19 cellular contexts compared by ENCODE assay signal in genomic region chr15:84785053-84785452, GRCh38. TPM values are rescaled to one million over a fixed set of nuclear protein-coding genes. Genes with fewer than 3 reads are reported as not detected.
DNase-seq lines count a peak whose midpoint lies in the region; ATAC-seq and TF ChIP-seq lines count a peak whose summit lies in the region.
"Had no signal": no experiment of that assay in that cellular context is flagged by ENCODE, and none has a peak within 500 bp of the region (broad histone marks: within the 10 kb centered on the region; RNA-seq: fewer than 3 reads in every experiment).

No MANE protein-coding gene starts in this region.

- no peak for DNase-seq in activated CD4-positive, CD25-positive, alpha-beta regulatory T cell treated with anti-CD3 and anti-CD28 coated beads, Interleukin-2, amount 50 U/mL, for 72 hours
- DNase-seq in right atrium auricular region (ENCODE audit: low spot score) = no peak
- DNase-seq in stimulated activated effector memory CD8-positive, alpha-beta T cell treated with anti-CD3 and anti-CD28 coated beads, Interleukin-12 subunit alpha, Interleukin-12 subunit beta, amount 100 ng/mL, for 72 hours (ENCODE audit: low spot score in 2 of 2) = no peak
- no peak for DNase-seq in Ammon's horn (ENCODE audit: low spot score)
- DNase-seq in NCI-H748 (lab: John Stamatoyannopoulos, UW; ENCODE audit: unreplicated experiment) = no peak
- DNase-seq: activated CD4-positive, alpha-beta T cell treated with anti-CD3 and anti-CD28 coated beads, Interleukin-2, amount 50 U/mL, for 1 hour; erythroblast; GM23248; KG1; left colon; NCI-H2029; NCI-H446 treated with DMSO at 0.1 percent for 48 hours; stimulated activated naive CD4-positive, alpha-beta T cell treated with Interleukin-2 at 50 U/mL for 16 hours had no signal

- H3K4me2 ChIP-seq in OCI-LY1 (ENCODE audit: low read length) = no peak overlapping the region

- H3K36me3 ChIP-seq in OCI-LY1 (ENCODE audit: insufficient read depth, low read length) (peaks cover 75% of the 10 kb centered on the region), right atrium auricular region (peaks cover 28% of the 10 kb centered on the region)

- H4K20me1 ChIP-seq in OCI-LY1 (ENCODE audit: insufficient read depth, low read length) = no peaks in the 10 kb centered on the region

- H3K4me1 Mint-ChIP-seq in stimulated activated effector memory CD8-positive, alpha-beta T cell treated with anti-CD3 and anti-CD28 coated beads, Interleukin-12 subunit alpha, Interleukin-12 subunit beta, amount 100 ng/mL, for 72 hours = peaks cover 51% of the 10 kb centered on the region
- H3K4me1 Mint-ChIP-seq: mesothelial cell of epicardium had no signal

- no peaks in the 10 kb centered on the region for H3K9me2 ChIP-seq in OCI-LY1 (ENCODE audit: low read depth, low read length)

- no peak overlapping the region for H3K9ac ChIP-seq in OCI-LY1 (ENCODE audit: low read length)
- H3K9ac ChIP-seq: GM23248 had no signal

- peaks cover 18% of the 10 kb centered on the region for H3K79me2 ChIP-seq in OCI-LY1 (ENCODE audit: insufficient read depth, low read length)

- H3K4me3 ChIP-seq in OCI-LY1 (ENCODE audit: low read depth, low read length, poor library complexity, severe bottlenecking) (no peak overlapping the region), right atrium auricular region (no peak overlapping the region)
- H3K4me3 ChIP-seq: gastroesophageal sphincter, GM23248 had no signal

- peaks cover 77% of the 10 kb centered on the region for H3K36me3 Mint-ChIP-seq in stimulated activated effector memory CD8-positive, alpha-beta T cell treated with anti-CD3 and anti-CD28 coated beads, Interleukin-12 subunit alpha, Interleukin-12 subunit beta, amount 100 ng/mL, for 72 hours

- H3K4me1 ChIP-seq in OCI-LY1 (ENCODE audit: insufficient read depth, low read length, severe bottlenecking) (peaks cover 11% of the 10 kb centered on the region), right atrium auricular region (peaks cover 0 to 43% of the 10 kb centered on the region in 2 donors)

- ATAC-seq in activated CD4-positive, CD25-positive, alpha-beta regulatory T cell treated with anti-CD3 and anti-CD28 coated beads, Interleukin-2, amount 50 U/mL, for 24 hours = peak; percentile 79 to 86
- ATAC-seq in stimulated activated effector memory CD8-positive, alpha-beta T cell treated with anti-CD3 and anti-CD28 coated beads, Interleukin-12 subunit alpha, Interleukin-12 subunit beta, amount 100 ng/mL, for 72 hours = peak; percentile 79
- no peak for ATAC-seq in GM18498 (IDR thresholded peaks at IDR 0.05; ENCODE audit: unreplicated experiment)
- ATAC-seq: gastroesophageal sphincter, left colon had no signal

- no peak for TF ChIP-seq CTCF in OCI-LY1 (IDR thresholded peaks at IDR 0.05; ENCODE audit: low read length)
- TF ChIP-seq CTCF in right atrium auricular region (IDR thresholded peaks at IDR 0.05) = no peak

- H3F3A ChIP-seq in OCI-LY1 (ENCODE audit: insufficient read depth, low read length) = no peaks in the 10 kb centered on the region

- no peak overlapping the region for H3K4me3 Mint-ChIP-seq in stimulated activated effector memory CD8-positive, alpha-beta T cell treated with anti-CD3 and anti-CD28 coated beads, Interleukin-12 subunit alpha, Interleukin-12 subunit beta, amount 100 ng/mL, for 72 hours
- H3K4me3 Mint-ChIP-seq: activated T-helper 1 cell treated with anti-CD3 and anti-CD28 coated beads, Interleukin-12 subunit alpha, Interleukin-12 subunit beta, Interleukin-2, Interleukin-4 antibody, amounts not matched to agents 30 ng/mL and 10 ng/mL and 1 ng/mL, durations not matched to agents 14 hours and 24 hours and 36 hours; mesothelial cell of epicardium had no signal

- H3K27me3 ChIP-seq in OCI-LY1 (ENCODE audit: insufficient read depth, low read length) (no peaks in the 10 kb centered on the region), right atrium auricular region (no peaks in the 10 kb centered on the region)
- H3K27me3 ChIP-seq: gastroesophageal sphincter had no signal

- H3K9me3 ChIP-seq in OCI-LY1 (ENCODE audit: low read length) (no peaks in the 10 kb centered on the region), right atrium auricular region (no peaks in the 10 kb centered on the region)
- H3K9me3 ChIP-seq: gastroesophageal sphincter had no signal

- peak overlapping the region; percentile 29 for H3K27ac ChIP-seq in OCI-LY1 (ENCODE audit: low read depth, low read length, poor library complexity, severe bottlenecking)
- peak overlapping the region; percentile 12 to 54 for H3K27ac ChIP-seq in right atrium auricular region
- H3K27ac ChIP-seq: gastroesophageal sphincter, GM23248 had no signal

- H2AFZ ChIP-seq in OCI-LY1 (ENCODE audit: low read length) = no peak overlapping the region
- H2AFZ ChIP-seq: GM23248 had no signal

- H3K27ac Mint-ChIP-seq in stimulated activated effector memory CD8-positive, alpha-beta T cell treated with anti-CD3 and anti-CD28 coated beads, Interleukin-12 subunit alpha, Interleukin-12 subunit beta, amount 100 ng/mL, for 72 hours = peak overlapping the region; percentile 37
- H3K27ac Mint-ChIP-seq: mesothelial cell of epicardium had no signal

- no peaks in the 10 kb centered on the region for H3K9me3 Mint-ChIP-seq in stimulated activated effector memory CD8-positive, alpha-beta T cell treated with anti-CD3 and anti-CD28 coated beads, Interleukin-12 subunit alpha, Interleukin-12 subunit beta, amount 100 ng/mL, for 72 hours
- H3K9me3 Mint-ChIP-seq: activated T-helper 1 cell treated with anti-CD3 and anti-CD28 coated beads, Interleukin-12 subunit alpha, Interleukin-12 subunit beta, Interleukin-2, Interleukin-4 antibody, amounts not matched to agents 30 ng/mL and 10 ng/mL and 1 ng/mL, durations not matched to agents 14 hours and 24 hours and 36 hours; mesothelial cell of epicardium had no signal

RNA-seq across cellular contexts. Expression of gene ALPK3, which starts 32.1 kb away (rescaled TPM):
- total RNA-seq in right atrium auricular region = 10 to 100 TPM; 51.0 to 99.0 TPM

RNA-seq across cellular contexts. Expression of gene ZNF592, which starts 36.7 kb away (rescaled TPM):
- 10 to 100 TPM in 1 of 2 donors, 1 to 10 TPM in 1; 9.7 to 18.4 TPM for total RNA-seq in right atrium auricular region
